ENCODE assay signal across 12 cellular contexts in genomic region chr3:43294975-43295374, GRCh38. TPM values are rescaled to one million over a fixed set of nuclear protein-coding genes. Genes with fewer than 3 reads are reported as not detected.
A peak's percentile ranks its signal among the peaks of the same experiment; 100 is the strongest.
DNase-seq lines count a peak whose midpoint lies in the region; ATAC-seq and TF ChIP-seq lines count a peak whose summit lies in the region.
"Had no signal": no experiment of that assay in that cellular context is flagged by ENCODE, and none has a peak within 500 bp of the region (broad histone marks: within the 10 kb centered on the region; RNA-seq: fewer than 3 reads in every experiment).

No MANE protein-coding gene starts in this region.

- CTCF ChIA-PET in activated CD8-positive, alpha-beta memory T cell treated with anti-CD3 and anti-CD28 coated beads, Interleukin-2, amount 10 ng/mL, durations not matched to agents 7 days and 5 days (lab: Charles Lee): interaction anchor here (2.8 to 5.4 kb wide), 3 partner anchors 51 to 132 kb away, joined by 12 to 22 read pairs (median 12); no protein-coding TSS in a partner anchor
- CTCF ChIA-PET in activated B cell treated with CpG ODN at 0.5 μM for 24 hours (lab: Charles Lee): interaction anchor here (1.6 kb wide), 1 partner anchor 9 kb away, joined by 4 read pairs; the partner anchor contains the start of gene SNRK
- CTCF ChIA-PET in HEK293T (lab: Yijun Ruan, JAX): no interaction called here

- DNase-seq in activated CD8-positive, alpha-beta memory T cell treated with anti-CD3 and anti-CD28 coated beads, Interleukin-2, amount 10 ng/mL, durations not matched to agents 7 days and 5 days: no peak
- no peak for DNase-seq in activated CD8-positive, alpha-beta memory T cell treated with anti-CD3 and anti-CD28 coated beads for 24 hours
- no peak for DNase-seq in activated B cell treated with CpG ODN at 0.5 μM for 24 hours
- DNase-seq in immature natural killer cell: no peak
- no peak for DNase-seq in stimulated activated naive CD8-positive, alpha-beta T cell treated with anti-CD3 and anti-CD28 coated beads, Interleukin-15, amount 100 ng/mL, for 72 hours
- no peak for DNase-seq in HEK293T (ENCODE audit: extremely low spot score)
- DNase-seq: left ventricle myocardium superior, NCI-H1436 treated with DMSO at 0.1 percent for 48 hours, NCI-H446 treated with DMSO at 0.1 percent for 48 hours, nephron progenitor cell had no signal

- no peak for TF ChIP-seq CTCF in activated B cell treated with CpG ODN at 0.5 μM for 24 hours (IDR thresholded peaks at IDR 0.05)

- intact Hi-C loops in activated B cell treated with CpG ODN at 0.5 μM for 24 hours (cut with micrococcal nuclease): no loop called here

- peaks cover 86% of the 10 kb centered on the region for H3K4me1 Mint-ChIP-seq in activated CD8-positive, alpha-beta memory T cell treated with anti-CD3 and anti-CD28 coated beads, Interleukin-2, amount 10 ng/mL, durations not matched to agents 7 days and 5 days
- H3K4me1 Mint-ChIP-seq in activated B cell treated with CpG ODN at 0.5 μM for 24 hours (peaks cover 89% of the 10 kb centered on the region), immature natural killer cell (peaks cover 94 to 100% of the 10 kb centered on the region in 2 donors)
- H3K4me1 Mint-ChIP-seq in stimulated activated naive CD8-positive, alpha-beta T cell treated with anti-CD3 and anti-CD28 coated beads, Interleukin-15, amount 100 ng/mL, for 72 hours: peaks cover 88% of the 10 kb centered on the region

- H3K27me3 Mint-ChIP-seq in activated CD8-positive, alpha-beta memory T cell treated with anti-CD3 and anti-CD28 coated beads, Interleukin-2, amount 10 ng/mL, durations not matched to agents 7 days and 5 days: no peaks in the 10 kb centered on the region
- no peaks in the 10 kb centered on the region for H3K27me3 Mint-ChIP-seq in activated B cell treated with CpG ODN at 0.5 μM for 24 hours
- H3K27me3 Mint-ChIP-seq in immature natural killer cell (ENCODE audit: low read depth in 3 of 3): peaks cover 0 to 5% (median 3%) of the 10 kb centered on the region in 3 donors
- no peaks in the 10 kb centered on the region for H3K27me3 Mint-ChIP-seq in stimulated activated naive CD8-positive, alpha-beta T cell treated with anti-CD3 and anti-CD28 coated beads, Interleukin-15, amount 100 ng/mL, for 72 hours

- ATAC-seq in activated CD8-positive, alpha-beta memory T cell treated with anti-CD3 and anti-CD28 coated beads, Interleukin-2, amount 10 ng/mL, durations not matched to agents 7 days and 5 days: no peak
- no peak for ATAC-seq in activated B cell treated with CpG ODN at 0.5 μM for 24 hours (ENCODE audit: low read depth)
- ATAC-seq in stimulated activated naive CD8-positive, alpha-beta T cell treated with anti-CD3 and anti-CD28 coated beads, Interleukin-15, amount 100 ng/mL, for 72 hours: no peak
- no peak for ATAC-seq in GM21515 (IDR thresholded peaks at IDR 0.05; ENCODE audit: unreplicated experiment)
- no peak for ATAC-seq in GM21619 (IDR thresholded peaks at IDR 0.05; ENCODE audit: unreplicated experiment)
- ATAC-seq: left ventricle myocardium superior had no signal

- H3K9me3 Mint-ChIP-seq in activated CD8-positive, alpha-beta memory T cell treated with anti-CD3 and anti-CD28 coated beads, Interleukin-2, amount 10 ng/mL, durations not matched to agents 7 days and 5 days (ENCODE audit: low read depth): no peaks in the 10 kb centered on the region
- H3K9me3 Mint-ChIP-seq in activated B cell treated with CpG ODN at 0.5 μM for 24 hours (no peaks in the 10 kb centered on the region), immature natural killer cell (no peaks in the 10 kb centered on the region)
- H3K9me3 Mint-ChIP-seq in stimulated activated naive CD8-positive, alpha-beta T cell treated with anti-CD3 and anti-CD28 coated beads, Interleukin-15, amount 100 ng/mL, for 72 hours: no peaks in the 10 kb centered on the region
- H3K9me3 Mint-ChIP-seq: nephron progenitor cell had no signal

- peaks cover 32% of the 10 kb centered on the region for H3K36me3 Mint-ChIP-seq in activated CD8-positive, alpha-beta memory T cell treated with anti-CD3 and anti-CD28 coated beads, Interleukin-2, amount 10 ng/mL, durations not matched to agents 7 days and 5 days
- H3K36me3 Mint-ChIP-seq in activated B cell treated with CpG ODN at 0.5 μM for 24 hours (ENCODE audit: low read depth) (peaks cover 17% of the 10 kb centered on the region), immature natural killer cell (peaks cover 0 to 9% (median 3%) of the 10 kb centered on the region in 3 donors)

- POLR2A ChIA-PET in activated B cell treated with CpG ODN at 0.5 μM for 24 hours (lab: Charles Lee) (interaction anchor here (1.1 to 3.7 kb wide), 2 partner anchors 8 to 9 kb away, joined by 5 to 22 read pairs; partner anchors contain the start of gene SNRK), HEK293T (lab: Yijun Ruan, JAX) (interaction anchor here (0.5 to 0.9 kb wide), 2 partner anchors 9 to 10 kb away, joined by 3 read pairs; partner anchors contain the start of gene SNRK)

- no peak overlapping the region for H3K4me3 Mint-ChIP-seq in activated CD8-positive, alpha-beta memory T cell treated with anti-CD3 and anti-CD28 coated beads, Interleukin-2, amount 10 ng/mL, durations not matched to agents 7 days and 5 days
- H3K4me3 Mint-ChIP-seq in activated B cell treated with CpG ODN at 0.5 μM for 24 hours (no peak overlapping the region), immature natural killer cell (peak overlapping the region; percentile 55 to 77 (median 71))
- peak overlapping the region; percentile 43 to 46 for H3K4me3 Mint-ChIP-seq in stimulated activated naive CD8-positive, alpha-beta T cell treated with anti-CD3 and anti-CD28 coated beads, Interleukin-15, amount 100 ng/mL, for 72 hours
- H3K4me3 Mint-ChIP-seq: nephron progenitor cell had no signal

- H3K27ac Mint-ChIP-seq in activated CD8-positive, alpha-beta memory T cell treated with anti-CD3 and anti-CD28 coated beads, Interleukin-2, amount 10 ng/mL, durations not matched to agents 7 days and 5 days: peak overlapping the region; percentile 80
- H3K27ac Mint-ChIP-seq in activated B cell treated with CpG ODN at 0.5 μM for 24 hours (peak overlapping the region; percentile 68), immature natural killer cell (peak overlapping the region; percentile 89 to 98 (median 94))
- H3K27ac Mint-ChIP-seq in stimulated activated naive CD8-positive, alpha-beta T cell treated with anti-CD3 and anti-CD28 coated beads, Interleukin-15, amount 100 ng/mL, for 72 hours: peak overlapping the region in 1 of 2 donors; percentile 63
- H3K27ac Mint-ChIP-seq: nephron progenitor cell had no signal

TF ChIP-seq in HEK293T, 16 proteins besides CTCF, POLR2A, EP300 and RAD21:
- TF ChIP-seq SUZ12 (IDR thresholded peaks at IDR 0.05): no peak
- no peak for TF ChIP-seq FOXK2 (IDR thresholded peaks at IDR 0.05)
- no peak for TF ChIP-seq SP1 (IDR thresholded peaks at IDR 0.05)
- no peak for TF ChIP-seq PKNOX1 (IDR thresholded peaks at IDR 0.05)
- TF ChIP-seq ELF4 (IDR thresholded peaks at IDR 0.05): no peak
- TF ChIP-seq L3MBTL2 (conservative IDR thresholded peaks at IDR 0.05): no peak
- TF ChIP-seq HDGF (IDR thresholded peaks at IDR 0.05; ENCODE audit: borderline replicate concordance): no peak
- TF ChIP-seq ZNF384 (IDR thresholded peaks at IDR 0.05): no peak
- no peak for TF ChIP-seq LEF1 (IDR thresholded peaks at IDR 0.05; ENCODE audit: borderline replicate concordance)
- TF ChIP-seq FOXM1 (IDR thresholded peaks at IDR 0.05; ENCODE audit: borderline replicate concordance): no peak

RNA-seq across cellular contexts. Expression of gene SNRK, which starts 8.6 kb away (rescaled TPM):
- 10 to 100 TPM; 47.7 to 57.2 TPM for total RNA-seq in activated CD8-positive, alpha-beta memory T cell treated with anti-CD3 and anti-CD28 coated beads, Interleukin-2, amount 10 ng/mL, durations not matched to agents 7 days and 5 days
- 31.1 TPM in 2 replicates for total RNA-seq in activated B cell treated with CpG ODN at 0.5 μM for 24 hours
- 10 to 100 TPM; 34.3 to 68.6 (median 38.4) TPM for polyA plus RNA-seq in immature natural killer cell

Comparison
In these comparisons a context has a peak if more than half of its experiments do, and no peak if none do; other contexts are left out.
1. H3K4me3 Mint-ChIP-seq: peak in immature natural killer cell (5 of 5) and stimulated activated naive CD8-positive, alpha-beta T cell treated with anti-CD3 and anti-CD28 coated beads, Interleukin-15, amount 100 ng/mL, for 72 hours (2 of 2); none in activated CD8-positive, alpha-beta memory T cell treated with anti-CD3 and anti-CD28 coated beads, Interleukin-2, amount 10 ng/mL, durations not matched to agents 7 days and 5 days (single experiment) and activated B cell treated with CpG ODN at 0.5 μM for 24 hours (single experiment).